In the genomic region with DNA sequence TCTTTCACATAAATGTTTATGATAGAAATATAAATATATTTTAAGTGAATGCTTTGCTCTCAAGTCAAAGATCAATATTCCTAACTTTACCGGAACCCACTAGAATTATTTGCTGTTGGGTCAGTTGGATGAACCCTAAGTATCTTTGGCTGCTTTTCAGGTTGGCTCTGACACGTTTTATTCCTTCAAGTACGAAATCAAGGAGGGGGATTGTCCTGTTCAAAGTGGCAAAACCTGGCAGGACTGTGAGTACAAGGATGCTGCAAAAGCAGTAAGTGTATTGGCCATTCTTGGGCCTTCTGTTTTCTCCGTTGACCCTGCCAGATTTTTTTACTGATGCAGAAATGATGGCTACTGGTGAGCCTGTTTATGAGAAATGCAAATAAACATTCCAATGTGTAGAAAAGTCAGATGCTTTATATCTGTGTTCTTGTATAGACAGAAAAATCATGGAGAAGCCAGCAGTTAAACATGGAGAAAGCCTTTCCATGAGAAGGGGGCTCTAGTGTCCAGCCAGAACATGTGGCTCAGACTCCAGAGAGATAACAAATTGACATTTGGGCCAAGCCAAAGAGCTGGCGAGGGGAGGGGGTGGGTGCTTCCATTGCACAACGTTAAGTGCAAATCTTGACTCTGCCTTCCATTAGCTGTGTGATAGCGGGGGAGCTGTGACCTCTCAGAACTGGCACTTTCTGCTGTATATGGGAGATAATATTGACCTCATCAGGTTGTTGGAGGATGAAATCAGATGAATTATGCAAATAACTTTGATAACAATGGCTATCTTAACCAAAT, we compare ENCODE assay signal across 1 cellular context.
TF ChIP-seq lines count a peak whose summit lies in the region.

No MANE protein-coding gene starts in this region.

TF ChIP-seq in K562, 482 proteins besides CTCF, POLR2A, EP300 and RAD21 (continues in another document):
- TF ChIP-seq, protein P1, sequence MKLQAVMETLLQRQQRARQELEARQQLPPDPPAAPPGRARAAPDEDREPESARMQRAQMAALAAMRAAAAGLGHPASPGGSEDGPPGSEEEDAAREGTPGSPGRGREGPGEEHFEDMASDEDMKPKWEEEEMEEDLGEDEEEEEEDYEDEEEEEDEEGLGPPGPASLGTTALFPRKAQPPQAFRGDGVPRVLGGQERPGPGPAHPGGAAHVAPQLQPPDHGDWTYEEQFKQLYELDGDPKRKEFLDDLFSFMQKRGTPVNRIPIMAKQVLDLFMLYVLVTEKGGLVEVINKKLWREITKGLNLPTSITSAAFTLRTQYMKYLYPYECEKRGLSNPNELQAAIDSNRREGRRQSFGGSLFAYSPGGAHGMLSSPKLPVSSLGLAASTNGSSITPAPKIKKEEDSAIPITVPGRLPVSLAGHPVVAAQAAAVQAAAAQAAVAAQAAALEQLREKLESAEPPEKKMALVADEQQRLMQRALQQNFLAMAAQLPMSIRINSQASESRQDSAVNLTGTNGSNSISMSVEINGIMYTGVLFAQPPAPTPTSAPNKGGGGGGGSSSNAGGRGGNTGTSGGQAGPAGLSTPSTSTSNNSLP (IDR thresholded peaks at IDR 0.05; ENCODE audit: borderline replicate concordance, low read depth, low read length) = no peak
- TF ChIP-seq DPF2 (IDR thresholded peaks at IDR 0.05) = peak; percentile 45; the same call in 1 of the 2 replicates
- TF ChIP-seq, protein P2, sequence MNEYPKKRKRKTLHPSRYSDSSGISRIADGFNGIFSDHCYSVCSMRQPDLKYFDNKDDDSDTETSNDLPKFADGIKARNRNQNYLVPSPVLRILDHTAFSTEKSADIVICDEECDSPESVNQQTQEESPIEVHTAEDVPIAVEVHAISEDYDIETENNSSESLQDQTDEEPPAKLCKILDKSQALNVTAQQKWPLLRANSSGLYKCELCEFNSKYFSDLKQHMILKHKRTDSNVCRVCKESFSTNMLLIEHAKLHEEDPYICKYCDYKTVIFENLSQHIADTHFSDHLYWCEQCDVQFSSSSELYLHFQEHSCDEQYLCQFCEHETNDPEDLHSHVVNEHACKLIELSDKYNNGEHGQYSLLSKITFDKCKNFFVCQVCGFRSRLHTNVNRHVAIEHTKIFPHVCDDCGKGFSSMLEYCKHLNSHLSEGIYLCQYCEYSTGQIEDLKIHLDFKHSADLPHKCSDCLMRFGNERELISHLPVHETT (CRISPR knock-in tag; conservative IDR thresholded peaks at IDR 0.05 in 1 of 2, IDR thresholded peaks at IDR 0.05 in 1 of 2) = no peak
- no peak for TF ChIP-seq ZNF274 (IDR thresholded peaks at IDR 0.05; ENCODE audit: borderline replicate concordance, low read depth, low read length)
- TF ChIP-seq, protein P3, sequence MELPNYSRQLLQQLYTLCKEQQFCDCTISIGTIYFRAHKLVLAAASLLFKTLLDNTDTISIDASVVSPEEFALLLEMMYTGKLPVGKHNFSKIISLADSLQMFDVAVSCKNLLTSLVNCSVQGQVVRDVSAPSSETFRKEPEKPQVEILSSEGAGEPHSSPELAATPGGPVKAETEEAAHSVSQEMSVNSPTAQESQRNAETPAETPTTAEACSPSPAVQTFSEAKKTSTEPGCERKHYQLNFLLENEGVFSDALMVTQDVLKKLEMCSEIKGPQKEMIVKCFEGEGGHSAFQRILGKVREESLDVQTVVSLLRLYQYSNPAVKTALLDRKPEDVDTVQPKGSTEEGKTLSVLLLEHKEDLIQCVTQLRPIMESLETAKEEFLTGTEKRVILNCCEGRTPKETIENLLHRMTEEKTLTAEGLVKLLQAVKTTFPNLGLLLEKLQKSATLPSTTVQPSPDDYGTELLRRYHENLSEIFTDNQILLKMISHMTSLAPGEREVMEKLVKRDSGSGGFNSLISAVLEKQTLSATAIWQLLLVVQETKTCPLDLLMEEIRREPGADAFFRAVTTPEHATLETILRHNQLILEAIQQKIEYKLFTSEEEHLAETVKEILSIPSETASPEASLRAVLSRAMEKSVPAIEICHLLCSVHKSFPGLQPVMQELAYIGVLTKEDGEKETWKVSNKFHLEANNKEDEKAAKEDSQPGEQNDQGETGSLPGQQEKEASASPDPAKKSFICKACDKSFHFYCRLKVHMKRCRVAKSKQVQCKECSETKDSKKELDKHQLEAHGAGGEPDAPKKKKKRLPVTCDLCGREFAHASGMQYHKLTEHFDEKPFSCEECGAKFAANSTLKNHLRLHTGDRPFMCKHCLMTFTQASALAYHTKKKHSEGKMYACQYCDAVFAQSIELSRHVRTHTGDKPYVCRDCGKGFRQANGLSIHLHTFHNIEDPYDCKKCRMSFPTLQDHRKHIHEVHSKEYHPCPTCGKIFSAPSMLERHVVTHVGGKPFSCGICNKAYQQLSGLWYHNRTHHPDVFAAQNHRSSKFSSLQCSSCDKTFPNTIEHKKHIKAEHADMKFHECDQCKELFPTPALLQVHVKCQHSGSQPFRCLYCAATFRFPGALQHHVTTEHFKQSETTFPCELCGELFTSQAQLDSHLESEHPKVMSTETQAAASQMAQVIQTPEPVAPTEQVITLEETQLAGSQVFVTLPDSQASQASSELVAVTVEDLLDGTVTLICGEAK (IDR thresholded peaks at IDR 0.05) = no peak
- TF ChIP-seq, protein P3 (CRISPR knock-in tag; IDR thresholded peaks at IDR 0.05) = no peak
- no peak for TF ChIP-seq ZNF121 (CRISPR knock-in tag; conservative IDR thresholded peaks at IDR 0.05)
- no peak for TF ChIP-seq SUPT5H (IDR thresholded peaks at IDR 0.05)
- TF ChIP-seq CBFA2T3 (IDR thresholded peaks at IDR 0.05) = peak; percentile 84
- peak; percentile 46; the same call in 1 of the 2 replicates for TF ChIP-seq CEBPG (CRISPR knock-in tag; IDR thresholded peaks at IDR 0.05)
- 0 out of 4 replicates have a peak, but pooled peaks of 1 of the 2 experiments have one; percentile 39 for TF ChIP-seq CEBPG (tag; conservative IDR thresholded peaks at IDR 0.05 in 1 of 2, IDR thresholded peaks at IDR 0.05 in 1 of 2)
- TF ChIP-seq, protein P4, sequence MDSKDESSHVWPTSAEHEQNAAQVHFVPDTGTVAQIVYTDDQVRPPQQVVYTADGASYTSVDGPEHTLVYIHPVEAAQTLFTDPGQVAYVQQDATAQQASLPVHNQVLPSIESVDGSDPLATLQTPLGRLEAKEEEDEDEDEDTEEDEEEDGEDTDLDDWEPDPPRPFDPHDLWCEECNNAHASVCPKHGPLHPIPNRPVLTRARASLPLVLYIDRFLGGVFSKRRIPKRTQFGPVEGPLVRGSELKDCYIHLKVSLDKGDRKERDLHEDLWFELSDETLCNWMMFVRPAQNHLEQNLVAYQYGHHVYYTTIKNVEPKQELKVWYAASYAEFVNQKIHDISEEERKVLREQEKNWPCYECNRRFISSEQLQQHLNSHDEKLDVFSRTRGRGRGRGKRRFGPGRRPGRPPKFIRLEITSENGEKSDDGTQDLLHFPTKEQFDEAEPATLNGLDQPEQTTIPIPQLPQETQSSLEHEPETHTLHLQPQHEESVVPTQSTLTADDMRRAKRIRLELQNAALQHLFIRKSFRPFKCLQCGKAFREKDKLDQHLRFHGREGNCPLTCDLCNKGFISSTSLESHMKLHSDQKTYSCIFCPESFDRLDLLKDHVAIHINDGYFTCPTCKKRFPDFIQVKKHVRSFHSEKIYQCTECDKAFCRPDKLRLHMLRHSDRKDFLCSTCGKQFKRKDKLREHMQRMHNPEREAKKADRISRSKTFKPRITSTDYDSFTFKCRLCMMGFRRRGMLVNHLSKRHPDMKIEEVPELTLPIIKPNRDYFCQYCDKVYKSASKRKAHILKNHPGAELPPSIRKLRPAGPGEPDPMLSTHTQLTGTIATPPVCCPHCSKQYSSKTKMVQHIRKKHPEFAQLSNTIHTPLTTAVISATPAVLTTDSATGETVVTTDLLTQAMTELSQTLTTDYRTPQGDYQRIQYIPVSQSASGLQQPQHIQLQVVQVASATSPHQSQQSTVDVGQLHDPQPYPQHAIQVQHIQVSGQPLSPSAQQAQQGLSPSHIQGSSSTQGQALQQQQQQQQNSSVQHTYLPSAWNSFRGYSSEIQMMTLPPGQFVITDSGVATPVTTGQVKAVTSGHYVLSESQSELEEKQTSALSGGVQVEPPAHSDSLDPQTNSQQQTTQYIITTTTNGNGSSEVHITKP (IDR thresholded peaks at IDR 0.05; ENCODE audit: partially characterized antibody) = peak; percentile 96
- no peak for TF ChIP-seq SPI1 (IDR thresholded peaks at IDR 0.05; ENCODE audit: borderline replicate concordance, low read depth, low read length)
- no peak for TF ChIP-seq SMARCA5 (IDR thresholded peaks at IDR 0.05)
- peak; percentile 58; the same call in 1 of the 2 replicates for TF ChIP-seq ARID1B (IDR thresholded peaks at IDR 0.05)
- no peak for TF ChIP-seq PRPF4 (IDR thresholded peaks at IDR 0.05; ENCODE audit: insufficient read depth, low read depth, low read length, poor library complexity, severe bottlenecking)
- TF ChIP-seq ZNF197 (CRISPR knock-in tag; IDR thresholded peaks at IDR 0.05; ENCODE audit: low read depth) = no peak
- 0 out of 2 replicates have a peak, but pooled peaks have one; percentile 15 for TF ChIP-seq EGR1 (conservative IDR thresholded peaks at IDR 0.05)
- TF ChIP-seq, protein P5, sequence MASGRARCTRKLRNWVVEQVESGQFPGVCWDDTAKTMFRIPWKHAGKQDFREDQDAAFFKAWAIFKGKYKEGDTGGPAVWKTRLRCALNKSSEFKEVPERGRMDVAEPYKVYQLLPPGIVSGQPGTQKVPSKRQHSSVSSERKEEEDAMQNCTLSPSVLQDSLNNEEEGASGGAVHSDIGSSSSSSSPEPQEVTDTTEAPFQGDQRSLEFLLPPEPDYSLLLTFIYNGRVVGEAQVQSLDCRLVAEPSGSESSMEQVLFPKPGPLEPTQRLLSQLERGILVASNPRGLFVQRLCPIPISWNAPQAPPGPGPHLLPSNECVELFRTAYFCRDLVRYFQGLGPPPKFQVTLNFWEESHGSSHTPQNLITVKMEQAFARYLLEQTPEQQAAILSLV (tag; IDR thresholded peaks at IDR 0.05) = no peak
- no peak for TF ChIP-seq YBX1 (IDR thresholded peaks at IDR 0.05)
- TF ChIP-seq DMBX1 (CRISPR knock-in tag; IDR thresholded peaks at IDR 0.05; ENCODE audit: borderline replicate concordance) = no peak
- TF ChIP-seq ATF7 (IDR thresholded peaks at IDR 0.05) = peak; percentile 40; the same call in 1 of the 2 replicates
- no peak for TF ChIP-seq SMARCA4 (IDR thresholded peaks at IDR 0.05)
- no peak for TF ChIP-seq TARDBP (IDR thresholded peaks at IDR 0.05)
- TF ChIP-seq RCOR1 (IDR thresholded peaks at IDR 0.05; ENCODE audit: borderline replicate concordance in 1 of 2, low read depth in 2 of 2, low read length in 2 of 2) = peak in 1 of 2 experiments; percentile 49; a peak in 1 of 4 replicates
- TF ChIP-seq KDM1A (IDR thresholded peaks at IDR 0.05) = peak; percentile 74 to 77
- no peak for TF ChIP-seq NUFIP1 (IDR thresholded peaks at IDR 0.05; ENCODE audit: partially characterized antibody)
- TF ChIP-seq STAT5A (IDR thresholded peaks at IDR 0.05; ENCODE audit: borderline replicate concordance, low read length) = no peak
- TF ChIP-seq BCOR (IDR thresholded peaks at IDR 0.05) = no peak
- no peak for TF ChIP-seq C11orf30 (IDR thresholded peaks at IDR 0.05; ENCODE audit: low read depth)
- TF ChIP-seq, protein P6, sequence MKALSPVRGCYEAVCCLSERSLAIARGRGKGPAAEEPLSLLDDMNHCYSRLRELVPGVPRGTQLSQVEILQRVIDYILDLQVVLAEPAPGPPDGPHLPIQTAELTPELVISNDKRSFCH (CRISPR knock-in tag; IDR thresholded peaks at IDR 0.05) = no peak
- TF ChIP-seq, protein P6 (tag; IDR thresholded peaks at IDR 0.05) = peak; percentile 47; the same call in 1 of the 2 replicates
- TF ChIP-seq HNRNPH1 (optimal IDR thresholded peaks at IDR 0.05; ENCODE audit: low read depth, low read length) = no peak
- TF ChIP-seq POLR2H (tag; IDR thresholded peaks at IDR 0.05; ENCODE audit: low read depth) = no peak
- no peak for TF ChIP-seq ZNF212 (CRISPR knock-in tag; IDR thresholded peaks at IDR 0.05)
- peak; percentile 46; the same call in 1 of the 2 replicates for TF ChIP-seq TAL1 (IDR thresholded peaks at IDR 0.05)
- no peak for TF ChIP-seq ZFP36 (IDR thresholded peaks at IDR 0.05; ENCODE audit: low read depth, low read length, partially characterized antibody)
